Comparison of ENCODE assay signal across 8 cellular contexts in the genomic region with DNA sequence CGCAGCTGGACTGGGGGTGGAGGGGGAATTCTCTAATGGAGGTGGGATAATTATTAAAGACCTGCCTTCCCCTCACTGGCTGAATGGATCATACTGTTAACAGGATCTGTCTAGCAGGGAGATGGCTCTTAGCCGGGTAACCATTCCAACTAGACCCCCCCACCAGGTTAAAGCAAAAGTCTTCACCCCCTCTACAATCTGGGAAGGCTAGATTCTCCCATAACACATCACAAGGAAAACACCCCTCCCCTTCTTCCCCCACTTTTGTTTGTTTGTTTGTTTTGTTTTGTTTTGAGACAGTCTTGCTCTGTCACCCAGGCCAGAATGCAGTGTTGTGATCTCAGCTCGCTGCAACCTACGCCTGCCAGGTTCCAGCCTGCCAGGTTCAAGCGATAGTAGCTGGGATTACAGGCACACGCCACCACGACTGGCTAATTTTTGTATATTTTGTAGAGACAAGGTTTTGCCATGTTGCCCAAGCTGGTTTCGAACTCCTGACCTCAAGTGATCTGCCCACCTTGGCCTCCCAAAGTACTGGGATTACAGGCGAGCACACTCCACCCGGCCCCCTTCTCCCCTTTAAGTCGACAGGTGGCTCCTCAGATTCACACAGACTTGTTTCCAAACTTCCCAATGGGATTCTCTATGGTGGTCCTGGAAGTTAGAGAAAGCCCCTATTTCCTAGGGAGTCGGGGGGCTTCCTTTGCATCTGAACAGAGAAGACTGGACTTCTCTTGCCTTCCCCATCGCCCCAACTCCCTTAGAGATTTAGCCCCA. TPM values are rescaled to one million over a fixed set of nuclear protein-coding genes. Genes with fewer than 3 reads are reported as not detected.
DNase-seq lines count a peak whose midpoint lies in the region; ATAC-seq, FAIRE-seq and TF ChIP-seq lines count a peak whose summit lies in the region.

No MANE protein-coding gene starts in this region.

- TF ChIP-seq EP300 in esophagus muscularis mucosa (IDR thresholded peaks at IDR 0.05) = no peak

- H3K4me2 ChIP-seq in parathyroid adenoma (ENCODE audit: low read length) = peak overlapping the region; percentile 76

- H3K36me3 ChIP-seq in ES-I3 (ENCODE audit: insufficient read depth, low read length) (no peaks in the 10 kb centered on the region), esophagus muscularis mucosa (peaks cover 9 to 15% (median 12%) of the 10 kb centered on the region in 4 donors), parathyroid adenoma (ENCODE audit: control insufficient read depth, insufficient read depth, low read length) (peaks cover 9% of the 10 kb centered on the region)

- H2AFZ ChIP-seq in parathyroid adenoma = peak overlapping the region; percentile 80

- H3K9ac ChIP-seq in ES-I3 (ENCODE audit: low read depth, low read length) (peak overlapping the region; percentile 76; the same call in 1 of the 2 replicates), parathyroid adenoma (no peak overlapping the region)

- H3K79me2 ChIP-seq in parathyroid adenoma = peaks cover 22% of the 10 kb centered on the region

- H3K4me1 ChIP-seq in ES-I3 (ENCODE audit: insufficient read depth, low read length) = peaks cover 28% of the 10 kb centered on the region
- H3K4me1 ChIP-seq in esophagus muscularis mucosa = peaks cover 51 to 74% (median 65%) of the 10 kb centered on the region in 4 donors
- peaks cover 45% of the 10 kb centered on the region for H3K4me1 ChIP-seq in parathyroid adenoma

- intact Hi-C loops in esophagus muscularis mucosa (cut with DNase I) = loop anchor here (10.0 kb wide), 2 partner anchors 461 to 509 kb away; a partner anchor contains a TSS

- no peak for FAIRE-seq in H54 (lab: Jason Lieb, UNC)

- TF ChIP-seq CTCF in esophagus muscularis mucosa (IDR thresholded peaks at IDR 0.05) (no peak), parathyroid adenoma (IDR thresholded peaks at IDR 0.05) (no peak)

- H3K9me3 ChIP-seq in ES-I3 (ENCODE audit: control insufficient read depth, insufficient read depth, low read length) (no peaks in the 10 kb centered on the region), esophagus muscularis mucosa (no peaks in the 10 kb centered on the region), parathyroid adenoma (ENCODE audit: control insufficient read depth, low read length) (no peaks in the 10 kb centered on the region)

- H3K27ac ChIP-seq in esophagus muscularis mucosa (replicated peaks in 1 of 4) (peak overlapping the region; percentile 88 to 95 (median 94)), parathyroid adenoma (peak overlapping the region; percentile 93)

- no peak for ATAC-seq in HG03280 (IDR thresholded peaks at IDR 0.05; ENCODE audit: unreplicated experiment)
- ATAC-seq in GM19455 (IDR thresholded peaks at IDR 0.05; ENCODE audit: unreplicated experiment) = no peak

- no peaks in the 10 kb centered on the region for H3K27me3 ChIP-seq in esophagus muscularis mucosa
- no peaks in the 10 kb centered on the region for H3K27me3 ChIP-seq in parathyroid adenoma (ENCODE audit: control insufficient read depth, insufficient read depth, low read length)

- WGBS in esophagus muscularis mucosa = 49% methylated on average over 13 of the region's 13 CpGs

- peak; percentile 44 for DNase-seq in RPMI8226
- DNase-seq in esophagus muscularis mucosa (ENCODE audit: extremely low spot score) = no peak
- no peak for DNase-seq in H54 (ENCODE audit: insufficient read length, low spot score)
- DNase-seq in HCEC 1CT = no peak

- H3K4me3 ChIP-seq in esophagus muscularis mucosa (peak overlapping the region; percentile 78 to 89 (median 83)), parathyroid adenoma (ENCODE audit: low read depth, low read length) (peak overlapping the region; percentile 66)

- TF ChIP-seq POLR2A in esophagus muscularis mucosa (IDR thresholded peaks at IDR 0.05; ENCODE audit: low read depth) (no peak), H54 (IDR thresholded peaks at IDR 0.05; ENCODE audit: low read depth, low read length) (no peak)

RNA-seq across cellular contexts. Expression of a gene that starts 3.5 kb away (rescaled TPM):
- 10 to 100 TPM; 45.4 to 65.6 (median 61.5) TPM for total RNA-seq in esophagus muscularis mucosa

RNA-seq across cellular contexts. Expression of a gene that starts 12.1 kb away (rescaled TPM):
- total RNA-seq in esophagus muscularis mucosa = 100 to 1,000 TPM; 383 to 465 (median 424) TPM

RNA-seq across cellular contexts. Expression of a gene that starts 54.4 kb away (rescaled TPM):
- total RNA-seq in esophagus muscularis mucosa = 100 to 1,000 TPM in 1 of 4 donors, 10 to 100 TPM in 3; 86.8 to 118 (median 92.0) TPM
